In the genomic region with DNA sequence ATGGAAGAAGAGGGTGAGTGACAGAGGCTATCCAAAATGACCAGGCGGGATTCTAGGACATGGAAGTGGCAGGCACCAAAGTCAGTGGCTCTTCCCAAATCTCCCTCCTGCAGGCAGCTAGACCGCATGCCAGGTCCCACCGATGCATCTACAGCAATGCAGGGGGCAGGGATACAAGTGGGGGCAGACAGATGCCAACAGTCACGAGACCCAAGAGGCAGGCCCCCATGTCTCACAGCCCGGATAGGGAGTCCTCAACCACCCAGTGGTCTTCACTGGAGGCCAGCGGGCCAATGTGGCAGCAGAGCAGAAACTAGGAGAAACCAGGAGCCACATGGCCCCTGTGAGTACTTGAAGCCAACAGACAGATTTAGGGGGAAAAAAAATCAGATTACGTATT, we compare ENCODE assay signal across 22 cellular contexts. TPM values are rescaled to one million over a fixed set of nuclear protein-coding genes. Genes with fewer than 3 reads are reported as not detected.
A peak's percentile ranks its signal among the peaks of the same experiment; 100 is the strongest.
DNase-seq lines count a peak whose midpoint lies in the region; ATAC-seq, FAIRE-seq and TF ChIP-seq lines count a peak whose summit lies in the region.
"Had no signal": no experiment of that assay in that cellular context is flagged by ENCODE, and none has a peak within 500 bp of the region (broad histone marks: within the 10 kb centered on the region; RNA-seq: fewer than 3 reads in every experiment).

No MANE protein-coding gene starts in this region.

- no peak overlapping the region for H4K5ac ChIP-seq in mesendoderm (ENCODE audit: low read length)

- H3K27ac ChIP-seq in HEK293 (ENCODE audit: extremely low read depth, low read depth, low read length) (no peak overlapping the region), mesenchymal stem cell (ENCODE audit: low read length, poor library complexity, severe bottlenecking) (no peak overlapping the region), mesendoderm (ENCODE audit: low read depth, low read length) (no peak overlapping the region)
- H3K27ac ChIP-seq: 22Rv1, A549, C4-2B, GM23248, HL-60 had no signal

- peaks cover 60 to 79% of the 10 kb centered on the region in 2 experiments for H3K36me3 ChIP-seq in HEK293 (ENCODE audit: control insufficient read depth in 2 of 2, insufficient read depth in 1 of 2, low read length in 2 of 2)
- peaks cover 65 to 77% of the 10 kb centered on the region in 2 experiments for H3K36me3 ChIP-seq in mesenchymal stem cell (ENCODE audit: control insufficient read depth in 1 of 2, insufficient read depth in 2 of 2, low read depth in 1 of 2, low read length in 2 of 2)
- peaks cover 15% of the 10 kb centered on the region for H3K36me3 ChIP-seq in mesendoderm (ENCODE audit: control insufficient read depth, insufficient read depth, low read length)

- H3K18ac ChIP-seq in mesenchymal stem cell (ENCODE audit: low read depth in 1 of 2, low read length in 2 of 2), result no peak overlapping the region
- H3K18ac ChIP-seq in mesendoderm (ENCODE audit: low read length), result no peak overlapping the region

- H4K91ac ChIP-seq in mesenchymal stem cell (ENCODE audit: low read length), result peak overlapping the region; percentile 25

- H3K4me3 Mint-ChIP-seq in activated CD8-positive, alpha-beta T cell treated with anti-CD3 and anti-CD28 coated beads for 36 hours, result no peak overlapping the region
- no peak overlapping the region for H3K4me3 Mint-ChIP-seq in activated CD8-positive, alpha-beta T cell treated with anti-CD3 and anti-CD28 coated beads, Interleukin-2, amount 10 ng/mL, durations not matched to agents 7 days and 5 days
- peak overlapping the region; percentile 73 for H3K4me3 Mint-ChIP-seq in endothelial cell (ENCODE audit: unreplicated experiment)
- H3K4me3 Mint-ChIP-seq: CD4-positive, alpha-beta T cell had no signal

- DNase-seq in activated CD8-positive, alpha-beta T cell treated with anti-CD3 and anti-CD28 coated beads for 36 hours, result no peak
- no peak for DNase-seq in activated CD8-positive, alpha-beta T cell treated with anti-CD3 and anti-CD28 coated beads, Interleukin-2, amount 10 ng/mL, durations not matched to agents 7 days and 5 days
- DNase-seq in endothelial cell (ENCODE audit: low spot score), result no peak
- no peak for DNase-seq in mesenchymal stem cell
- no peak for DNase-seq in mesendoderm
- DNase-seq in dedifferentiated amniotic fluid mesenchymal stem cell (ENCODE audit: extremely low spot score), result no peak
- no peak for DNase-seq in RCC 7860 (ENCODE audit: low spot score)
- DNase-seq: AML-193; Caco-2; CD4-positive, alpha-beta T cell; GM23248 had no signal

- peaks cover 26% of the 10 kb centered on the region for H3K4me1 Mint-ChIP-seq in activated CD8-positive, alpha-beta T cell treated with anti-CD3 and anti-CD28 coated beads for 36 hours (ENCODE audit: low read depth)
- H3K4me1 Mint-ChIP-seq in activated CD8-positive, alpha-beta T cell treated with anti-CD3 and anti-CD28 coated beads, Interleukin-2, amount 10 ng/mL, durations not matched to agents 7 days and 5 days (ENCODE audit: low read depth), result peaks cover 20% of the 10 kb centered on the region
- peaks cover 12% of the 10 kb centered on the region for H3K4me1 Mint-ChIP-seq in endothelial cell (ENCODE audit: unreplicated experiment)

- no peak overlapping the region for H3K4me2 ChIP-seq in mesenchymal stem cell (ENCODE audit: low read length, poor library complexity, severe bottlenecking)
- H3K4me2 ChIP-seq in mesendoderm (ENCODE audit: low read length), result no peak overlapping the region
- H3K4me2 ChIP-seq: A549 had no signal

- no peak overlapping the region for H3K9ac ChIP-seq in mesenchymal stem cell (ENCODE audit: low read length)
- H3K9ac ChIP-seq in mesendoderm (ENCODE audit: low read length), result no peak overlapping the region
- H3K9ac ChIP-seq: GM23248 had no signal

- H3K79me1 ChIP-seq in mesenchymal stem cell (replicated peaks; ENCODE audit: low read length, poor library complexity, severe bottlenecking) (peaks cover 20% of the 10 kb centered on the region), mesendoderm (ENCODE audit: low read length) (peaks cover 13% of the 10 kb centered on the region)

- H3K4me3 ChIP-seq in HEK293 (ENCODE audit: low read depth, low read length), result no peak overlapping the region
- no peak overlapping the region for H3K4me3 ChIP-seq in mesenchymal stem cell (ENCODE audit: insufficient read depth in 1 of 2, low read depth in 1 of 2, low read length in 2 of 2)
- no peak overlapping the region for H3K4me3 ChIP-seq in mesendoderm (ENCODE audit: low read length)
- H3K4me3 ChIP-seq: A549, GM23248, HAP-1 had no signal

- H4K8ac ChIP-seq in mesenchymal stem cell (ENCODE audit: low read length) (no peak overlapping the region), mesendoderm (ENCODE audit: low read depth, low read length) (no peak overlapping the region)

- CTCF ChIA-PET in activated CD8-positive, alpha-beta T cell treated with anti-CD3 and anti-CD28 coated beads for 36 hours (lab: Charles Lee), result interaction anchor here (1.1 kb wide), 1 partner anchor 16 kb away, joined by 3 read pairs; no protein-coding TSS in a partner anchor
- CTCF ChIA-PET in activated CD8-positive, alpha-beta T cell treated with anti-CD3 and anti-CD28 coated beads, Interleukin-2, amount 10 ng/mL, durations not matched to agents 7 days and 5 days (lab: Charles Lee), result interaction anchor here (2.6 kb wide), 1 partner anchor 16 kb away, joined by 18 read pairs; no protein-coding TSS in a partner anchor
- CTCF ChIA-PET in HEK293 (lab: Yijun Ruan, JAX), result interaction anchor here (3.2 kb wide), 1 partner anchor 16 kb away, joined by 23 read pairs; no protein-coding TSS in a partner anchor

- H3K4ac ChIP-seq in mesenchymal stem cell (ENCODE audit: low read depth in 1 of 2, low read length in 2 of 2), result no peak overlapping the region
- no peak overlapping the region for H3K4ac ChIP-seq in mesendoderm (ENCODE audit: low read depth, low read length)

- no peaks in the 10 kb centered on the region for H3K27me3 Mint-ChIP-seq in activated CD8-positive, alpha-beta T cell treated with anti-CD3 and anti-CD28 coated beads for 36 hours
- no peaks in the 10 kb centered on the region for H3K27me3 Mint-ChIP-seq in activated CD8-positive, alpha-beta T cell treated with anti-CD3 and anti-CD28 coated beads, Interleukin-2, amount 10 ng/mL, durations not matched to agents 7 days and 5 days (ENCODE audit: low read depth)
- peaks cover 7% of the 10 kb centered on the region for H3K27me3 Mint-ChIP-seq in endothelial cell (ENCODE audit: unreplicated experiment)
- H3K27me3 Mint-ChIP-seq: CD4-positive, alpha-beta T cell had no signal

- WGBS in mesenchymal stem cell, result 98% methylated on average over 7 of the region's 7 CpGs
- WGBS in mesendoderm (ENCODE audit: extremely low coverage, insufficient coverage, low lambda C conversion rate), result no CpG with 5 or more reads among the region's 7 CpGs

- H3K23ac ChIP-seq in mesenchymal stem cell (ENCODE audit: low read length in 2 of 2) (no peak overlapping the region), mesendoderm (ENCODE audit: low read length) (no peak overlapping the region)

- H3K14ac ChIP-seq in mesenchymal stem cell (ENCODE audit: low read length in 2 of 2), result no peak overlapping the region

- H2BK120ac ChIP-seq in mesenchymal stem cell (ENCODE audit: low read depth, low read length), result no peak overlapping the region
- H2BK120ac ChIP-seq in mesendoderm (ENCODE audit: low read depth, low read length), result no peak overlapping the region

- H3K9me3 ChIP-seq in HEK293 (ENCODE audit: control insufficient read depth, insufficient read depth, low read depth, low read length) (no peaks in the 10 kb centered on the region), mesenchymal stem cell (ENCODE audit: control insufficient read depth, low read length) (no peaks in the 10 kb centered on the region)
- H3K9me3 ChIP-seq: A549, Caco-2, HAP-1 had no signal

- no peak for TF ChIP-seq CTCF in activated CD8-positive, alpha-beta T cell treated with anti-CD3 and anti-CD28 coated beads for 36 hours (IDR thresholded peaks at IDR 0.05)
- TF ChIP-seq CTCF in HEK293 (tag by site-specific recombination; IDR thresholded peaks at IDR 0.05) (no peak), endothelial cell (IDR thresholded peaks at IDR 0.05; ENCODE audit: unreplicated experiment) (no peak)

- peak overlapping the region; percentile 3 for H3K27ac Mint-ChIP-seq in activated CD8-positive, alpha-beta T cell treated with anti-CD3 and anti-CD28 coated beads for 36 hours
- no peak overlapping the region for H3K27ac Mint-ChIP-seq in activated CD8-positive, alpha-beta T cell treated with anti-CD3 and anti-CD28 coated beads, Interleukin-2, amount 10 ng/mL, durations not matched to agents 7 days and 5 days
- H3K27ac Mint-ChIP-seq in endothelial cell (ENCODE audit: unreplicated experiment), result no peak overlapping the region
- H3K27ac Mint-ChIP-seq: CD4-positive, alpha-beta T cell had no signal

- H2AK5ac ChIP-seq in mesenchymal stem cell (ENCODE audit: low read length, severe bottlenecking) (no peak overlapping the region), mesendoderm (ENCODE audit: low read length) (no peak overlapping the region)

- no peak overlapping the region for H2BK12ac ChIP-seq in mesenchymal stem cell (ENCODE audit: low read length in 2 of 2)

- H2BK5ac ChIP-seq in mesenchymal stem cell (ENCODE audit: low read depth, low read length, poor library complexity, severe bottlenecking) (no peak overlapping the region), mesendoderm (ENCODE audit: low read length) (no peak overlapping the region)

- intact Hi-C loops in activated CD8-positive, alpha-beta T cell treated with anti-CD3 and anti-CD28 coated beads for 36 hours (cut with micrococcal nuclease), result no loop called here

- no peaks in the 10 kb centered on the region for H3K9me3 Mint-ChIP-seq in activated CD8-positive, alpha-beta T cell treated with anti-CD3 and anti-CD28 coated beads for 36 hours
- H3K9me3 Mint-ChIP-seq in activated CD8-positive, alpha-beta T cell treated with anti-CD3 and anti-CD28 coated beads, Interleukin-2, amount 10 ng/mL, durations not matched to agents 7 days and 5 days (ENCODE audit: insufficient read depth), result no peaks in the 10 kb centered on the region
- no peaks in the 10 kb centered on the region for H3K9me3 Mint-ChIP-seq in endothelial cell (ENCODE audit: unreplicated experiment)
- H3K9me3 Mint-ChIP-seq: CD4-positive, alpha-beta T cell had no signal

- no peak for ATAC-seq in activated CD8-positive, alpha-beta T cell treated with anti-CD3 and anti-CD28 coated beads for 36 hours
- ATAC-seq in activated CD8-positive, alpha-beta T cell treated with anti-CD3 and anti-CD28 coated beads, Interleukin-2, amount 10 ng/mL, durations not matched to agents 7 days and 5 days, result no peak
- ATAC-seq: A549 had no signal

- H3K36me3 Mint-ChIP-seq in activated CD8-positive, alpha-beta T cell treated with anti-CD3 and anti-CD28 coated beads for 36 hours (ENCODE audit: low read depth), result peaks cover 59% of the 10 kb centered on the region
- peaks cover 73% of the 10 kb centered on the region for H3K36me3 Mint-ChIP-seq in activated CD8-positive, alpha-beta T cell treated with anti-CD3 and anti-CD28 coated beads, Interleukin-2, amount 10 ng/mL, durations not matched to agents 7 days and 5 days (ENCODE audit: low read depth)
- peaks cover 61% of the 10 kb centered on the region for H3K36me3 Mint-ChIP-seq in endothelial cell (ENCODE audit: low read depth, unreplicated experiment)

- POLR2A ChIA-PET in activated CD8-positive, alpha-beta T cell treated with anti-CD3 and anti-CD28 coated beads for 36 hours (lab: Charles Lee), result interaction anchor here (1.6 kb wide), 1 partner anchor 49 kb away, joined by 3 read pairs; no protein-coding TSS in a partner anchor
- POLR2A ChIA-PET in activated CD8-positive, alpha-beta T cell treated with anti-CD3 and anti-CD28 coated beads, Interleukin-2, amount 10 ng/mL, durations not matched to agents 7 days and 5 days (lab: Charles Lee), result no interaction called here
- POLR2A ChIA-PET in HEK293 (lab: Yijun Ruan, JAX), result no interaction called here

- H3K79me2 ChIP-seq in mesendoderm (ENCODE audit: control insufficient read depth, insufficient read depth, low read length), result peaks cover 20% of the 10 kb centered on the region

- no peak overlapping the region for H2AFZ ChIP-seq in mesenchymal stem cell (ENCODE audit: low read depth, low read length)
- H2AFZ ChIP-seq: GM23248 had no signal

- H2BK15ac ChIP-seq in mesenchymal stem cell (ENCODE audit: low read depth, poor library complexity, severe bottlenecking), result no peak overlapping the region
- H2BK15ac ChIP-seq in mesendoderm (replicated peaks; ENCODE audit: low read depth), result no peak overlapping the region

- no peak for FAIRE-seq in RCC 7860 (lab: Jason Lieb, UNC)
- FAIRE-seq: A549, D721Med, G401.6, GM12891, GM19239 had no signal

- H3K27me3 ChIP-seq in mesenchymal stem cell (ENCODE audit: control insufficient read depth in 1 of 2, insufficient read depth in 1 of 2, low read length in 2 of 2) (no peaks in the 10 kb centered on the region), mesendoderm (ENCODE audit: insufficient read depth, low read length, poor library complexity) (no peaks in the 10 kb centered on the region)

- H3K56ac ChIP-seq in mesendoderm (ENCODE audit: low read length), result no peak overlapping the region

- H3K4me1 ChIP-seq in HEK293 (ENCODE audit: control insufficient read depth, insufficient read depth, low read length) (no peaks in the 10 kb centered on the region), mesenchymal stem cell (ENCODE audit: control insufficient read depth, insufficient read depth, low read depth, low read length) (no peaks in the 10 kb centered on the region), mesendoderm (ENCODE audit: control insufficient read depth, low read depth, low read length) (no peaks in the 10 kb centered on the region)
- H3K4me1 ChIP-seq: A549, Caco-2, HAP-1 had no signal

RNA-seq across cellular contexts. Expression of a gene that starts 20.0 kb away (rescaled TPM):
- total RNA-seq in activated CD8-positive, alpha-beta T cell treated with anti-CD3 and anti-CD28 coated beads for 36 hours, result 10 to 100 TPM; 75.9 to 87.7 TPM
- total RNA-seq in activated CD8-positive, alpha-beta T cell treated with anti-CD3 and anti-CD28 coated beads, Interleukin-2, amount 10 ng/mL, durations not matched to agents 7 days and 5 days, result 100 to 1,000 TPM; 113 TPM
- 133 TPM for total RNA-seq in endothelial cell (ENCODE audit: unreplicated experiment)
- polyA plus RNA-seq in mesenchymal stem cell (2013, experiment 1 of 2), result 76.1 TPM
- 80.0 TPM for polyA plus RNA-seq in mesenchymal stem cell (2013, experiment 2 of 2)
- polyA plus RNA-seq in mesendoderm (2013, experiment 1 of 2), result 77.9 TPM
- polyA plus RNA-seq in mesendoderm (2013, experiment 2 of 2), result 88.4 TPM

RNA-seq across cellular contexts. Expression of a gene that starts 20.1 kb away (rescaled TPM):
- total RNA-seq in activated CD8-positive, alpha-beta T cell treated with anti-CD3 and anti-CD28 coated beads for 36 hours, result under 1 TPM; 0.18 to 0.22 TPM
- 1 to 10 TPM; 1.2 TPM for total RNA-seq in activated CD8-positive, alpha-beta T cell treated with anti-CD3 and anti-CD28 coated beads, Interleukin-2, amount 10 ng/mL, durations not matched to agents 7 days and 5 days
- 2.5 TPM for total RNA-seq in endothelial cell (ENCODE audit: unreplicated experiment)
- polyA plus RNA-seq in mesenchymal stem cell (2013, experiment 1 of 2), result 2.0 TPM
- 1.8 TPM for polyA plus RNA-seq in mesenchymal stem cell (2013, experiment 2 of 2)
- 0.20 TPM for polyA plus RNA-seq in mesendoderm (2013, experiment 1 of 2)
- polyA plus RNA-seq in mesendoderm (2013, experiment 2 of 2), result 0.28 TPM

RNA-seq across cellular contexts. Expression of a gene that starts 39.5 kb away (rescaled TPM):
- 10 to 100 TPM in 1 of 2 experiments, 1 to 10 TPM in 1; 8.9 to 11.4 TPM for total RNA-seq in activated CD8-positive, alpha-beta T cell treated with anti-CD3 and anti-CD28 coated beads for 36 hours
- total RNA-seq in activated CD8-positive, alpha-beta T cell treated with anti-CD3 and anti-CD28 coated beads, Interleukin-2, amount 10 ng/mL, durations not matched to agents 7 days and 5 days, result 10 to 100 TPM; 76.5 to 80.3 TPM
- 1.1 TPM for total RNA-seq in endothelial cell (ENCODE audit: unreplicated experiment)
- polyA plus RNA-seq in mesenchymal stem cell (2013, experiment 1 of 2), result 0.08 TPM
- 0.14 TPM for polyA plus RNA-seq in mesenchymal stem cell (2013, experiment 2 of 2)
- 7.8 TPM for polyA plus RNA-seq in mesendoderm (2013, experiment 1 of 2)
- 8.5 TPM for polyA plus RNA-seq in mesendoderm (2013, experiment 2 of 2)
- total RNA-seq: Caco-2, GM23248, H4 had no signal
- polyA plus RNA-seq: GM23248 had no signal

RNA-seq across cellular contexts. Expression of a gene that starts 49.5 kb away (rescaled TPM):
- 10 to 100 TPM; 50.1 to 52.6 TPM for total RNA-seq in activated CD8-positive, alpha-beta T cell treated with anti-CD3 and anti-CD28 coated beads for 36 hours
- total RNA-seq in activated CD8-positive, alpha-beta T cell treated with anti-CD3 and anti-CD28 coated beads, Interleukin-2, amount 10 ng/mL, durations not matched to agents 7 days and 5 days, result 10 to 100 TPM; 48.5 to 52.3 TPM
- total RNA-seq in endothelial cell (ENCODE audit: unreplicated experiment), result 22.4 TPM
- 25.4 TPM for polyA plus RNA-seq in mesenchymal stem cell (2013, experiment 1 of 2)
- 26.0 TPM for polyA plus RNA-seq in mesenchymal stem cell (2013, experiment 2 of 2)
- 19.4 TPM for polyA plus RNA-seq in mesendoderm (2013, experiment 1 of 2)
- 20.6 TPM for polyA plus RNA-seq in mesendoderm (2013, experiment 2 of 2)

RNA-seq across cellular contexts. Expression of a gene that starts 49.7 kb away (rescaled TPM):
- 10 to 100 TPM; 34.1 to 37.2 TPM for total RNA-seq in activated CD8-positive, alpha-beta T cell treated with anti-CD3 and anti-CD28 coated beads for 36 hours
- total RNA-seq in activated CD8-positive, alpha-beta T cell treated with anti-CD3 and anti-CD28 coated beads, Interleukin-2, amount 10 ng/mL, durations not matched to agents 7 days and 5 days, result 10 to 100 TPM; 42.3 to 43.7 TPM
- 31.8 TPM for total RNA-seq in endothelial cell (ENCODE audit: unreplicated experiment)
- 19.8 TPM for polyA plus RNA-seq in mesenchymal stem cell (2013, experiment 1 of 2)
- 17.9 TPM for polyA plus RNA-seq in mesenchymal stem cell (2013, experiment 2 of 2)
- 49.0 TPM for polyA plus RNA-seq in mesendoderm (2013, experiment 1 of 2)
- polyA plus RNA-seq in mesendoderm (2013, experiment 2 of 2), result 48.4 TPM

Comparison
In these comparisons a context has a peak if more than half of its experiments do, and no peak if none do; other contexts are left out.
1. RNA of a gene that starts 39.5 kb away (total RNA-seq): 76.5 to 80.3 TPM in activated CD8-positive, alpha-beta T cell treated with anti-CD3 and anti-CD28 coated beads, Interleukin-2, amount 10 ng/mL, durations not matched to agents 7 days and 5 days; 8.9 to 11.4 TPM in activated CD8-positive, alpha-beta T cell treated with anti-CD3 and anti-CD28 coated beads for 36 hours and 1.1 TPM in endothelial cell (single experiment); every median in the first group is over 4 times any median in the second.